ENCODE assay signal across 9 cellular contexts in genomic region chr9:127445851-127446719, GRCh38. TPM values are rescaled to one million over a fixed set of nuclear protein-coding genes. Genes with fewer than 3 reads are reported as not detected.
DNase-seq lines count a peak whose midpoint lies in the region; ATAC-seq and TF ChIP-seq lines count a peak whose summit lies in the region.
"Had no signal": no experiment of that assay in that cellular context is flagged by ENCODE, and none has a peak within 500 bp of the region (broad histone marks: within the 10 kb centered on the region; RNA-seq: fewer than 3 reads in every experiment).

No MANE protein-coding gene starts in this region.

- H3K9me3 Mint-ChIP-seq in WTC11 (no peaks in the 10 kb centered on the region), mesothelial cell of epicardium (no peaks in the 10 kb centered on the region)

- H3K27me3 Mint-ChIP-seq in WTC11 (ENCODE audit: low read depth) (no peaks in the 10 kb centered on the region), mesothelial cell of epicardium (ENCODE audit: low read depth) (no peaks in the 10 kb centered on the region)

- H3K36me3 ChIP-seq in HEK293 (ENCODE audit: control insufficient read depth in 2 of 2, insufficient read depth in 1 of 2, low read length in 2 of 2), result peaks cover 5 to 89% of the 10 kb centered on the region in 2 experiments; a peak in 2 of 3 replicates

- H3K4me1 ChIP-seq in HEK293 (ENCODE audit: control insufficient read depth, insufficient read depth, low read length), result no peaks in the 10 kb centered on the region
- H3K4me1 ChIP-seq in right cardiac atrium (ENCODE audit: control insufficient read depth, insufficient read depth, low read length), result peaks cover 10% of the 10 kb centered on the region

- intact Hi-C loops in right cardiac atrium (cut with DNase I), result no loop called here

- CTCF ChIA-PET in HEK293 (lab: Yijun Ruan, JAX) (interaction anchor here (0.5 kb wide), 1 partner anchor 197 kb away, joined by 4 read pairs; no protein-coding TSS in a partner anchor), WTC11 (lab: Charles Lee) (interaction anchor here (0.6 to 1.7 kb wide), 4 partner anchors 9 to 234 kb away, joined by 3 to 4 read pairs (median 3); no protein-coding TSS in a partner anchor)

- H3K4me3 Mint-ChIP-seq in WTC11 (no peak overlapping the region), mesothelial cell of epicardium (no peak overlapping the region)

- H3K27me3 ChIP-seq in right cardiac atrium (ENCODE audit: control insufficient read depth, insufficient read depth), result no peaks in the 10 kb centered on the region

- peak; percentile 5 for ATAC-seq in WTC11
- ATAC-seq in right cardiac atrium, result no peak

- WGBS in right cardiac atrium, result 78% methylated on average over 4 of the region's 4 CpGs

- DNase-seq in DMS 273 (lab: John Stamatoyannopoulos, UW; ENCODE audit: unreplicated experiment), result peak; percentile 69
- DNase-seq in DMS 273 treated with DMSO at 0.1 percent for 48 hours (lab: John Stamatoyannopoulos, UW), result no peak
- no peak for DNase-seq in WTC11 (ENCODE audit: low spot score)
- DNase-seq in mesothelial cell of epicardium (ENCODE audit: low spot score in 2 of 2, unreplicated experiment in 2 of 2), result no peak
- DNase-seq in amniotic stem cell (lab: John Stamatoyannopoulos, UW), result no peak
- DNase-seq in right cardiac atrium, result no peak
- no peak for DNase-seq in T1000 (lab: John Stamatoyannopoulos, UW)
- DNase-seq: 8988T had no signal

- POLR2A ChIA-PET in HEK293 (lab: Yijun Ruan, JAX), result interaction anchor here (1.2 to 2.4 kb wide), 3 partner anchors 11 to 58 kb away, joined by 5 to 10 read pairs (median 10); partner anchors contain the start of gene ZNF79
- POLR2A ChIA-PET in WTC11 (lab: Charles Lee), result interaction anchor here (0.5 to 0.9 kb wide), 3 partner anchors 22 to 470 kb away, joined by 3 read pairs; partner anchors contain the start of gene ZNF79

- H3K9me3 ChIP-seq in HEK293 (ENCODE audit: control insufficient read depth, insufficient read depth, low read depth, low read length) (no peaks in the 10 kb centered on the region), right cardiac atrium (ENCODE audit: control insufficient read depth, low read length) (no peaks in the 10 kb centered on the region)

- H3K27ac Mint-ChIP-seq in WTC11, result peak overlapping the region; percentile 87
- peak overlapping the region; percentile 47 for H3K27ac Mint-ChIP-seq in mesothelial cell of epicardium

- TF ChIP-seq CTCF in HEK293 (tag by site-specific recombination; IDR thresholded peaks at IDR 0.05) (no peak), WTC11 (IDR thresholded peaks at IDR 0.05) (no peak), mesothelial cell of epicardium (IDR thresholded peaks at IDR 0.05; ENCODE audit: unreplicated experiment) (no peak)

- H3K36me3 Mint-ChIP-seq in WTC11, result peaks cover 91% of the 10 kb centered on the region
- H3K36me3 Mint-ChIP-seq in mesothelial cell of epicardium, result peaks cover 56% of the 10 kb centered on the region

- H3K27ac ChIP-seq in HEK293 (ENCODE audit: extremely low read depth, low read depth, low read length) (no peak overlapping the region), right cardiac atrium (ENCODE audit: low read length) (no peak overlapping the region)

- H3K4me3 ChIP-seq in HEK293 (ENCODE audit: low read depth, low read length) (no peak overlapping the region), right cardiac atrium (ENCODE audit: low read length) (no peak overlapping the region)

- H3K4me1 Mint-ChIP-seq in WTC11, result peaks cover 27% of the 10 kb centered on the region
- peaks cover 25% of the 10 kb centered on the region for H3K4me1 Mint-ChIP-seq in mesothelial cell of epicardium

TF ChIP-seq in HEK293, 187 proteins besides CTCF, POLR2A, EP300 and RAD21:
- TF ChIP-seq REPIN1 (tag by site-specific recombination; IDR thresholded peaks at IDR 0.05; ENCODE audit: low read depth) (no peak), ZNF121 (tag by site-specific recombination; IDR thresholded peaks at IDR 0.05) (peak; percentile 94), ZNF132 (tag by site-specific recombination; IDR thresholded peaks at IDR 0.05; ENCODE audit: borderline replicate concordance) (no peak), HOXD13 (CRISPR knock-in tag; IDR thresholded peaks at IDR 0.05; ENCODE audit: borderline replicate concordance) (no peak), ZNF175 (tag by site-specific recombination; IDR thresholded peaks at IDR 0.05) (no peak)
TF ChIP-seq in HEK293: peak in this region for 1.

TF ChIP-seq in WTC11, 78 proteins besides CTCF, POLR2A, EP300 and RAD21 (continues in another document):
- peak; percentile 90 for TF ChIP-seq EMX1 (CRISPR knock-in tag; IDR thresholded peaks at IDR 0.05)
- 0 out of 2 replicates have a peak, but pooled peaks have one; percentile 10 for TF ChIP-seq USF1 (CRISPR knock-in tag; IDR thresholded peaks at IDR 0.05)
- 0 out of 2 replicates have a peak, but pooled peaks have one; percentile 34 for TF ChIP-seq KAT7 (CRISPR knock-in tag; IDR thresholded peaks at IDR 0.05; ENCODE audit: borderline replicate concordance)
- TF ChIP-seq NFE2L1 (CRISPR knock-in tag; IDR thresholded peaks at IDR 0.05), result peak; percentile 30; the same call in 1 of the 2 replicates
- TF ChIP-seq MYBL2 (CRISPR knock-in tag; IDR thresholded peaks at IDR 0.05), result peak; percentile 52; the same call in 1 of the 2 replicates
- TF ChIP-seq ZNF532 (CRISPR knock-in tag; IDR thresholded peaks at IDR 0.05; ENCODE audit: borderline replicate concordance), result 0 out of 2 replicates have a peak, but pooled peaks have one; percentile 10
- TF ChIP-seq ZNF425 (CRISPR knock-in tag; conservative IDR thresholded peaks at IDR 0.05), result peak; percentile 61; the same call in 1 of the 2 replicates

RNA-seq across cellular contexts. Expression of gene RPL12, which starts 5.1 kb away (rescaled TPM):
- 1,902 to 2,162 TPM (median 2,101 TPM) in 3 replicates for total RNA-seq in WTC11 (2021)
- total RNA-seq in mesothelial cell of epicardium, result 1,125 to 1,180 TPM (median 1,165 TPM) in 3 replicates
- 100 to 1,000 TPM; 535 to 714 (median 622) TPM for total RNA-seq in right cardiac atrium
- 1,268 TPM for polyA plus RNA-seq in right cardiac atrium

RNA-seq across cellular contexts. Expression of gene LRSAM1, which starts 5.2 kb away (rescaled TPM):
- 24.6 to 32.4 TPM (median 28.8 TPM) in 3 replicates for total RNA-seq in WTC11 (2021)
- 27.1 to 28.0 TPM (median 27.4 TPM) in 3 replicates for total RNA-seq in mesothelial cell of epicardium
- total RNA-seq in right cardiac atrium, result 10 to 100 TPM; 14.4 to 23.3 (median 21.1) TPM
- polyA plus RNA-seq in right cardiac atrium, result 23.8 TPM

RNA-seq across cellular contexts. Expression of gene ZNF79, which starts 21.9 kb away (rescaled TPM):
- 7.6 to 9.0 TPM (median 7.7 TPM) in 3 replicates for total RNA-seq in WTC11 (2021)
- 11.0 to 12.1 TPM (median 11.6 TPM) in 3 replicates for total RNA-seq in mesothelial cell of epicardium
- total RNA-seq in right cardiac atrium, result 1 to 10 TPM; 6.3 to 7.9 (median 7.6) TPM
- polyA plus RNA-seq in right cardiac atrium, result 3.2 TPM

RNA-seq across cellular contexts. Expression of gene SLC2A8, which starts 49.1 kb away (rescaled TPM):
- total RNA-seq in WTC11 (2021) (30.2 to 37.4 TPM (median 33.9 TPM) in 3 replicates), mesothelial cell of epicardium (30.9 to 36.0 TPM (median 32.7 TPM) in 3 replicates), right cardiac atrium (10 to 100 TPM; 12.2 to 16.6 (median 13.3) TPM)
- polyA plus RNA-seq in right cardiac atrium, result 15.4 TPM
